In the genomic region with DNA sequence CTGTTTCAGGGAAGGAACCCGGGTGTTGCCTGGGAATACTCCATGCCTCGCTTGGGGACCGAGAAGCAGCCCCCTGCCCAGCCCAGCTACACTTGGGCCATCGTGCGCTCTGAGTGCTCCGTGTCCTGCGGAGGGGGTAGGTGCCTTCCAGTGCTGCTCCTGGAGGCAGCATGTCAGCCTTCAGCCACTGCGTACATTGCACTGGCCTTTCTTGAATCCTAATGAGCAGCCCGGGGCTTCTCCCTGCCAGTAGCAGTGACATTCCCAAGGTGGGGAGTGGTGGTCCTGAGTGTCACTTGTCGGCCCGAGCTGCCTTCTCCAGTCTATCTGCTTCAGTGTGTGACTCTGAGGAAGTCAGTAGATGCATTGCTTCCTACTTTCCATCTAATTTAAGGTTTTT, we compare ENCODE assay signal across 23 cellular contexts.
DNase-seq lines count a peak whose midpoint lies in the region; ATAC-seq and TF ChIP-seq lines count a peak whose summit lies in the region.
"Had no signal": no experiment of that assay in that cellular context is flagged by ENCODE, and none has a peak within 500 bp of the region (broad histone marks: within the 10 kb centered on the region; RNA-seq: fewer than 3 reads in every experiment).

No MANE protein-coding gene starts in this region.

- no peaks in the 10 kb centered on the region for H3F3A ChIP-seq in GM23338 (replicated peaks; ENCODE audit: low read depth)

- H4K8ac ChIP-seq in mesendoderm (ENCODE audit: low read depth, low read length) (no peak overlapping the region), trophoblast cell (ENCODE audit: low read depth, low read length) (no peak overlapping the region)

- peaks cover 21% of the 10 kb centered on the region for H3K36me3 Mint-ChIP-seq in GM23338 (ENCODE audit: low read depth)
- H3K36me3 Mint-ChIP-seq in activated naive CD8-positive, alpha-beta T cell treated with anti-CD3 and anti-CD28 coated beads, Interleukin-2, amount 50 U/mL, for 24 hours (ENCODE audit: low read depth): no peaks in the 10 kb centered on the region
- H3K36me3 Mint-ChIP-seq: CD14-positive monocyte; CD8-positive, alpha-beta memory T cell had no signal

- no peak overlapping the region for H3K56ac ChIP-seq in mesendoderm (ENCODE audit: low read length)

- no peak overlapping the region for H3K14ac ChIP-seq in trophoblast cell (ENCODE audit: low read length)

- TF ChIP-seq EP300 in esophagus muscularis mucosa (IDR thresholded peaks at IDR 0.05): no peak

- H2BK120ac ChIP-seq in mesendoderm (ENCODE audit: low read depth, low read length) (no peak overlapping the region), trophoblast cell (ENCODE audit: insufficient read depth, low read length, poor library complexity) (no peak overlapping the region)

- H3K4ac ChIP-seq in mesendoderm (ENCODE audit: low read depth, low read length) (no peak overlapping the region), trophoblast cell (ENCODE audit: low read depth, low read length) (no peak overlapping the region)

- peaks cover 3% of the 10 kb centered on the region; the same call in 2 of the 3 replicates for H3K4me1 Mint-ChIP-seq in GM23338
- H3K4me1 Mint-ChIP-seq in activated naive CD8-positive, alpha-beta T cell treated with anti-CD3 and anti-CD28 coated beads, Interleukin-2, amount 50 U/mL, for 24 hours: no peaks in the 10 kb centered on the region
- H3K4me1 Mint-ChIP-seq: CD14-positive monocyte; CD8-positive, alpha-beta memory T cell had no signal

- no peak overlapping the region for H3K4me3 ChIP-seq in GM23338
- no peak overlapping the region for H3K4me3 ChIP-seq in esophagus muscularis mucosa
- H3K4me3 ChIP-seq in mesendoderm (ENCODE audit: low read length): no peak overlapping the region
- no peak overlapping the region for H3K4me3 ChIP-seq in trophoblast cell (ENCODE audit: low read depth, low read length)
- H3K4me3 ChIP-seq: A549; BLaER1 treated with 17β-estradiol and CSF1 and Interleukin-3, amounts not matched to agents 10 nM and 100 nM had no signal

- no peaks in the 10 kb centered on the region for H3K9me3 Mint-ChIP-seq in GM23338
- no peaks in the 10 kb centered on the region for H3K9me3 Mint-ChIP-seq in activated naive CD8-positive, alpha-beta T cell treated with anti-CD3 and anti-CD28 coated beads, Interleukin-2, amount 50 U/mL, for 24 hours
- H3K9me3 Mint-ChIP-seq: CD4-positive, alpha-beta T cell had no signal

- no peak for TF ChIP-seq POLR2A in esophagus muscularis mucosa (IDR thresholded peaks at IDR 0.05; ENCODE audit: low read depth)

- H3K27me3 Mint-ChIP-seq in GM23338 (ENCODE audit: insufficient read depth, low read depth, poor library complexity): no peaks in the 10 kb centered on the region
- peaks cover 4% of the 10 kb centered on the region for H3K27me3 Mint-ChIP-seq in activated naive CD8-positive, alpha-beta T cell treated with anti-CD3 and anti-CD28 coated beads, Interleukin-2, amount 50 U/mL, for 24 hours
- H3K27me3 Mint-ChIP-seq: CD4-positive, alpha-beta T cell had no signal

- no peak overlapping the region for H3K18ac ChIP-seq in mesendoderm (ENCODE audit: low read length)
- peak overlapping the region; percentile 17 for H3K18ac ChIP-seq in trophoblast cell (ENCODE audit: low read length)

- no peak overlapping the region for H4K12ac ChIP-seq in trophoblast cell (ENCODE audit: low read depth, low read length)

- H2BK15ac ChIP-seq in mesendoderm (replicated peaks; ENCODE audit: low read depth): no peak overlapping the region

- no peak overlapping the region for H3K4me2 ChIP-seq in GM23338
- no peak overlapping the region for H3K4me2 ChIP-seq in mesendoderm (ENCODE audit: low read length)
- H3K4me2 ChIP-seq in trophoblast cell (ENCODE audit: low read length): no peak overlapping the region
- H3K4me2 ChIP-seq: A549; BLaER1 treated with 17β-estradiol and CSF1 and Interleukin-3, amounts not matched to agents 10 nM and 100 nM had no signal

- H2AK5ac ChIP-seq in mesendoderm (ENCODE audit: low read length) (no peak overlapping the region), trophoblast cell (ENCODE audit: low read length) (no peak overlapping the region)

- H3K36me3 ChIP-seq in GM23338 (ENCODE audit: insufficient read depth) (no peaks in the 10 kb centered on the region), esophagus muscularis mucosa (no peaks in the 10 kb centered on the region), mesendoderm (ENCODE audit: control insufficient read depth, insufficient read depth, low read length) (no peaks in the 10 kb centered on the region), trophoblast cell (ENCODE audit: control insufficient read depth in 1 of 2, insufficient read depth in 2 of 2, low read length in 2 of 2) (no peaks in the 10 kb centered on the region)
- H3K36me3 ChIP-seq: BE2C; BLaER1 treated with 17β-estradiol and CSF1 and Interleukin-3, amounts not matched to agents 10 nM and 100 nM had no signal

- no peak overlapping the region for H3K23ac ChIP-seq in mesendoderm (ENCODE audit: low read length)
- no peak overlapping the region for H3K23ac ChIP-seq in trophoblast cell (ENCODE audit: low read length)

- no peaks in the 10 kb centered on the region for H3K9me2 ChIP-seq in GM23338 (ENCODE audit: insufficient read depth)

- DNase-seq in GM23338 (ENCODE audit: low spot score) (peak; percentile 11), esophagus muscularis mucosa (ENCODE audit: extremely low spot score) (peak; percentile 68), mesendoderm (peak; percentile 51), trophoblast cell (no peak), SHP77 treated with DMSO at 0.1 percent for 48 hours (lab: John Stamatoyannopoulos, UW) (no peak), NCI-H748 (lab: John Stamatoyannopoulos, UW; ENCODE audit: unreplicated experiment) (no peak), HuH-7.5 (ENCODE audit: low spot score) (no peak)
- no peak for DNase-seq in activated naive CD8-positive, alpha-beta T cell treated with anti-CD3 and anti-CD28 coated beads, Interleukin-2, amount 50 U/mL, for 24 hours
- DNase-seq: 8988T; ACHN; AML-193; BE2C; CD4-positive, alpha-beta T cell; CD8-positive, alpha-beta memory T cell; DMS 273 treated with DMSO at 0.1 percent for 48 hours; DMS79; EL; GF-D8; H7; HCEC 1CT had no signal

- 75% methylated on average over 9 of the region's 11 CpGs for WGBS in esophagus muscularis mucosa
- no CpG with 5 or more reads among the region's 11 CpGs for WGBS in mesendoderm (ENCODE audit: extremely low coverage, insufficient coverage, low lambda C conversion rate)
- no CpG with 5 or more reads among the region's 11 CpGs for WGBS in trophoblast cell (ENCODE audit: extremely low coverage, insufficient coverage, insufficient read length)

- H4K20me1 ChIP-seq in GM23338 (replicated peaks; ENCODE audit: insufficient read depth): no peaks in the 10 kb centered on the region
- H4K20me1 ChIP-seq: BLaER1 treated with 17β-estradiol and CSF1 and Interleukin-3, amounts not matched to agents 10 nM and 100 nM had no signal

- H2BK5ac ChIP-seq in mesendoderm (ENCODE audit: low read length) (no peak overlapping the region), trophoblast cell (ENCODE audit: low read depth, low read length, poor library complexity) (no peak overlapping the region)

- H3K4me1 ChIP-seq in GM23338 (ENCODE audit: insufficient read depth): no peaks in the 10 kb centered on the region
- no peaks in the 10 kb centered on the region for H3K4me1 ChIP-seq in esophagus muscularis mucosa
- H3K4me1 ChIP-seq in mesendoderm (ENCODE audit: control insufficient read depth, low read depth, low read length): no peaks in the 10 kb centered on the region
- H3K4me1 ChIP-seq in trophoblast cell (ENCODE audit: control insufficient read depth in 1 of 2, insufficient read depth in 2 of 2, low read length in 2 of 2): peaks cover 0 to 2% of the 10 kb centered on the region in 2 experiments
- H3K4me1 ChIP-seq: A549; BE2C; BLaER1 treated with 17β-estradiol and CSF1 and Interleukin-3, amounts not matched to agents 10 nM and 100 nM had no signal

- no peak overlapping the region for H3K27ac Mint-ChIP-seq in GM23338
- H3K27ac Mint-ChIP-seq in activated naive CD8-positive, alpha-beta T cell treated with anti-CD3 and anti-CD28 coated beads, Interleukin-2, amount 50 U/mL, for 24 hours: no peak overlapping the region
- H3K27ac Mint-ChIP-seq: CD14-positive monocyte; CD4-positive, alpha-beta T cell; CD8-positive, alpha-beta memory T cell had no signal

- no peaks in the 10 kb centered on the region for H3K27me3 ChIP-seq in GM23338 (ENCODE audit: insufficient read depth)
- peaks cover 0 to 6% (median 0%) of the 10 kb centered on the region in 4 donors for H3K27me3 ChIP-seq in esophagus muscularis mucosa
- H3K27me3 ChIP-seq in mesendoderm (ENCODE audit: insufficient read depth, low read length, poor library complexity): no peaks in the 10 kb centered on the region
- H3K27me3 ChIP-seq in trophoblast cell (ENCODE audit: insufficient read depth, low read length): no peaks in the 10 kb centered on the region
- H3K27me3 ChIP-seq: BE2C; BLaER1 treated with 17β-estradiol and CSF1 and Interleukin-3, amounts not matched to agents 10 nM and 100 nM had no signal

- H2BK12ac ChIP-seq in trophoblast cell (ENCODE audit: low read length): peak overlapping the region; percentile 61

- 0 out of 3 replicates have a peak, but pooled peaks have one; percentile 33 for ATAC-seq in GM23338
- ATAC-seq in activated naive CD8-positive, alpha-beta T cell treated with anti-CD3 and anti-CD28 coated beads, Interleukin-2, amount 50 U/mL, for 24 hours: no peak
- ATAC-seq: A549 had no signal

- H4K5ac ChIP-seq in mesendoderm (ENCODE audit: low read length): no peak overlapping the region

- H3K9me3 ChIP-seq in esophagus muscularis mucosa (no peaks in the 10 kb centered on the region), trophoblast cell (ENCODE audit: insufficient read depth, low read depth, low read length) (peaks cover 2% of the 10 kb centered on the region)
- H3K9me3 ChIP-seq: A549, BE2C had no signal

- no peak overlapping the region for H4K91ac ChIP-seq in trophoblast cell (ENCODE audit: low read depth, low read length)

- H3K79me2 ChIP-seq in GM23338 (replicated peaks; ENCODE audit: insufficient read depth) (no peaks in the 10 kb centered on the region), mesendoderm (ENCODE audit: control insufficient read depth, insufficient read depth, low read length) (no peaks in the 10 kb centered on the region), trophoblast cell (ENCODE audit: control insufficient read depth, insufficient read depth, low read length, poor library complexity) (no peaks in the 10 kb centered on the region)

- no peak overlapping the region for H3K4me3 Mint-ChIP-seq in GM23338
- H3K4me3 Mint-ChIP-seq in activated naive CD8-positive, alpha-beta T cell treated with anti-CD3 and anti-CD28 coated beads, Interleukin-2, amount 50 U/mL, for 24 hours: no peak overlapping the region
- H3K4me3 Mint-ChIP-seq: CD14-positive monocyte; CD4-positive, alpha-beta T cell; CD8-positive, alpha-beta memory T cell had no signal

- H3K79me1 ChIP-seq in mesendoderm (ENCODE audit: low read length): no peaks in the 10 kb centered on the region
- no peaks in the 10 kb centered on the region for H3K79me1 ChIP-seq in trophoblast cell (ENCODE audit: low read length)

- H2AFZ ChIP-seq in GM23338 (no peak overlapping the region), trophoblast cell (ENCODE audit: insufficient read depth, low read length, poor library complexity) (no peak overlapping the region)

- H3K9ac ChIP-seq in mesendoderm (ENCODE audit: low read length) (no peak overlapping the region), trophoblast cell (ENCODE audit: low read length) (no peak overlapping the region)
- H3K9ac ChIP-seq: BLaER1 treated with 17β-estradiol and CSF1 and Interleukin-3, amounts not matched to agents 10 nM and 100 nM had no signal

- no peak for TF ChIP-seq CTCF in GM23338 (conservative IDR thresholded peaks at IDR 0.05; ENCODE audit: low read depth in 2 of 2)
- no peak for TF ChIP-seq CTCF in esophagus muscularis mucosa (IDR thresholded peaks at IDR 0.05)

- no peak overlapping the region for H3K27ac ChIP-seq in GM23338 (ENCODE audit: low read depth)
- H3K27ac ChIP-seq in esophagus muscularis mucosa (replicated peaks in 1 of 4): no peak overlapping the region
- H3K27ac ChIP-seq in mesendoderm (ENCODE audit: low read depth, low read length): no peak overlapping the region
- H3K27ac ChIP-seq in trophoblast cell (ENCODE audit: low read depth, low read length): no peak overlapping the region
- H3K27ac ChIP-seq: A549; BLaER1 treated with 17β-estradiol and CSF1 and Interleukin-3, amounts not matched to agents 10 nM and 100 nM had no signal

- intact Hi-C loops in esophagus muscularis mucosa (cut with DNase I): no loop called here

Comparison
In these comparisons a context has a peak if more than half of its experiments do, and no peak if none do; other contexts are left out.
1. DNase-seq: peak in GM23338 (single experiment), esophagus muscularis mucosa (single experiment) and mesendoderm (single experiment); none in trophoblast cell (0 of 2), SHP77 treated with DMSO at 0.1 percent for 48 hours (single experiment), NCI-H748 (single experiment), HuH-7.5 (single experiment) and activated naive CD8-positive, alpha-beta T cell treated with anti-CD3 and anti-CD28 coated beads, Interleukin-2, amount 50 U/mL, for 24 hours (single experiment).